Comparison of ENCODE assay signal across 8 cellular contexts in genomic region chr7:42236266-42237161, GRCh38. TPM values are rescaled to one million over a fixed set of nuclear protein-coding genes. Genes with fewer than 3 reads are reported as not detected.
DNase-seq lines count a peak whose midpoint lies in the region; ATAC-seq and TF ChIP-seq lines count a peak whose summit lies in the region.

No MANE protein-coding gene starts in this region.

- ATAC-seq in GM18498 (IDR thresholded peaks at IDR 0.05; ENCODE audit: unreplicated experiment): peak; percentile 32
- ATAC-seq in HG02588 (IDR thresholded peaks at IDR 0.05; ENCODE audit: unreplicated experiment): peak; percentile 34
- peak; percentile 44 for ATAC-seq in mucosa of descending colon
- peak; percentile 71 for ATAC-seq in aorta (ENCODE audit: low FRiP score)

- H3K4me3 ChIP-seq in epithelial cell of esophagus (ENCODE audit: low read length) (peak overlapping the region; percentile 78), mucosa of descending colon (peak overlapping the region; percentile 17), aorta (ENCODE audit: low read length in 2 of 2) (peak overlapping the region; percentile 86 to 90)

- H3K27ac ChIP-seq in aorta (ENCODE audit: low read depth in 1 of 2, low read length in 2 of 2): peak overlapping the region in 1 of 2 donors; percentile 20

- DNase-seq in SK-N-DZ (ENCODE audit: low spot score): peak; percentile 49
- DNase-seq in epithelial cell of esophagus (ENCODE audit: low read depth): peak; percentile 54
- peak in 2 of 3 donors; percentile 29 to 34 for DNase-seq in mucosa of descending colon
- peak; percentile 69 to 89 for DNase-seq in aorta
- no peak for DNase-seq in NCI-H2029 (lab: John Stamatoyannopoulos, UW)
- DNase-seq in NCI-H2081 treated with DMSO at 0.1 percent for 48 hours (lab: John Stamatoyannopoulos, UW): no peak

- intact Hi-C loops in mucosa of descending colon (cut with DNase I, micrococcal nuclease) (loop anchor here in 1 of 2 donors (5.0 kb wide), 1 partner anchor 259 kb away; no protein-coding TSS in a partner anchor), aorta (cut with DNase I) (loop anchor here in 1 of 2 donors (10.0 kb wide), 1 partner anchor 92 kb away; no protein-coding TSS in a partner anchor)

- H3K36me3 ChIP-seq in mucosa of descending colon (ENCODE audit: low read depth): no peaks in the 10 kb centered on the region
- no peaks in the 10 kb centered on the region for H3K36me3 ChIP-seq in aorta (ENCODE audit: control insufficient read depth in 1 of 2, insufficient read depth in 2 of 2, low read length in 1 of 2)

- H3K27me3 ChIP-seq in aorta (ENCODE audit: control insufficient read depth in 1 of 2, insufficient read depth in 2 of 2, low read length in 1 of 2): no peaks in the 10 kb centered on the region

- 0 to 1% methylated on average over 84 to 112 of the region's 112 CpGs for WGBS in aorta, 2 donors

- peaks cover 5% of the 10 kb centered on the region for H3K4me1 ChIP-seq in mucosa of descending colon (ENCODE audit: low read depth)
- no peaks in the 10 kb centered on the region for H3K4me1 ChIP-seq in aorta (ENCODE audit: control insufficient read depth in 1 of 2, insufficient read depth in 2 of 2, low read length in 2 of 2)

- H3K9me3 ChIP-seq in mucosa of descending colon: no peaks in the 10 kb centered on the region
- no peaks in the 10 kb centered on the region for H3K9me3 ChIP-seq in aorta (ENCODE audit: control insufficient read depth, low read length)

- TF ChIP-seq CTCF in epithelial cell of esophagus (IDR thresholded peaks at IDR 0.05; ENCODE audit: insufficient read depth, low read depth, low read length, missing control alignments) (no peak), mucosa of descending colon (IDR thresholded peaks at IDR 0.05) (no peak)

RNA-seq across cellular contexts. Expression of gene GLI3, which starts 0.5 kb away (rescaled TPM):
- polyA plus RNA-seq in SK-N-DZ (2014; cell fraction: cytosol; rRNA removed): 2.4 and 2.6 TPM in 2 replicates
- 1.5 and 3.5 TPM in 2 replicates for polyA plus RNA-seq in SK-N-DZ (2014; cell fraction: nucleus; rRNA removed)
- total RNA-seq in mucosa of descending colon (10 to 100 TPM in 1 of 3 donors, 1 to 10 TPM in 2; 3.0 to 56.3 (median 8.8) TPM), aorta (10 to 100 TPM; 21.3 to 34.9 TPM)
- 1 to 10 TPM in 1 of 2 donors, under 1 TPM in 1; 0.50 to 1.2 TPM for polyA plus RNA-seq in aorta

Comparison
In these comparisons a context has a peak if more than half of its experiments do, and no peak if none do; other contexts are left out.
1. DNase-seq: peak in SK-N-DZ (single experiment), epithelial cell of esophagus (single experiment), mucosa of descending colon (2 of 3) and aorta (2 of 2); none in NCI-H2029 (single experiment) and NCI-H2081 treated with DMSO at 0.1 percent for 48 hours (single experiment).
2. H3K4me3 ChIP-seq: peak in every context shown above with its lines; median percentile 88 in aorta; 78 in epithelial cell of esophagus; 17 in mucosa of descending colon.
3. Peak in every context shown above with its lines, with median percentiles within 50 percentile points of each other: ATAC-seq.